In the genomic region with DNA sequence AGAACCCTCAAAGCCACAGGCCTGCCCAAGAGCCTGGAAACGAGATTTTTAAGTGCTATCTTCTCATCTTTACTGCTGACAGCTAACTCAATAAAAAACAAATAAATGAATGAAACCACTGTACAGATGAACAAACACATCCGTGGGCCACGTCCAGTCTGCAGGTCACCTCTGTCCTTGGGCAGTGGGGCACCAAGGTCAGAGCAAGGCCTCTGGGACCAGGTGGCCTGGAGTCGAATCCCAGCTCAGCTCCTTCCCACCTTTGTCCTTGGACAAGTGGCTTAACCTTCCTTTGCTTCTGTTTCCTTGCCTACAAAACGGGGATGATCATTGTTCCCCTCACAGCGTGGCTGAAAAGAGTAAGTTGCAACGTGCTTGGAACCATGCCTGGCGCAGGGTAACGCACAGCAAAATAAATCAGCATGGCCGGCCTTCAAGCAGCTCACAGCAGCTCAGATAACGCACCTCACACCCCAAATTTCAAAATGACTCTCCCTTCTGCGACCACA, we compare ENCODE assay signal across 1 cellular context.
TF ChIP-seq lines count a peak whose summit lies in the region.

No MANE protein-coding gene starts in this region.

TF ChIP-seq in HepG2, 621 proteins besides CTCF, POLR2A, EP300 and RAD21 (continued from another document and continues in another):
- TF ChIP-seq TFDP2 (CRISPR knock-in tag; IDR thresholded peaks at IDR 0.05) (no peak), ZNF782 (CRISPR knock-in tag; IDR thresholded peaks at IDR 0.05; ENCODE audit: borderline replicate concordance) (0 out of 2 replicates have a peak, but pooled peaks have one; percentile 15), ZNF770 (CRISPR knock-in tag; IDR thresholded peaks at IDR 0.05) (no peak), NRL (CRISPR knock-in tag; IDR thresholded peaks at IDR 0.05; ENCODE audit: borderline replicate concordance) (0 out of 2 replicates have a peak, but pooled peaks have one; percentile 1), HNRNPUL1 (IDR thresholded peaks at IDR 0.05; ENCODE audit: low read depth, low read length) (no peak), ZNF333 (CRISPR knock-in tag; IDR thresholded peaks at IDR 0.05; ENCODE audit: borderline replicate concordance) (no peak), NFATC3 (CRISPR knock-in tag; IDR thresholded peaks at IDR 0.05) (no peak), ZNF674 (CRISPR knock-in tag; IDR thresholded peaks at IDR 0.05; ENCODE audit: low read depth) (no peak), ZNF772 (CRISPR knock-in tag; IDR thresholded peaks at IDR 0.05) (peak; percentile 63; the same call in 1 of the 2 replicates), FOXJ3 (CRISPR knock-in tag; IDR thresholded peaks at IDR 0.05; ENCODE audit: borderline replicate concordance) (no peak), SOX13 (IDR thresholded peaks at IDR 0.05) (no peak), SOX13 (CRISPR knock-in tag; conservative IDR thresholded peaks at IDR 0.05 in 1 of 2, IDR thresholded peaks at IDR 0.05 in 1 of 2) (peak in 1 of 2 experiments; percentile 76; a peak in 2 of 4 replicates), ZNF558 (CRISPR knock-in tag; IDR thresholded peaks at IDR 0.05; ENCODE audit: borderline replicate concordance) (no peak), MYC (CRISPR knock-in tag; IDR thresholded peaks at IDR 0.05; ENCODE audit: borderline replicate concordance) (0 out of 2 replicates have a peak, but pooled peaks have one; percentile 1), ZNF350 (CRISPR knock-in tag; IDR thresholded peaks at IDR 0.05; ENCODE audit: borderline replicate concordance, low read depth) (peak; percentile 24; the same call in 1 of the 2 replicates), HNF4A (CRISPR knock-in tag; IDR thresholded peaks at IDR 0.05) (peak; percentile 61), HOXA5 (CRISPR knock-in tag; IDR thresholded peaks at IDR 0.05) (no peak), TAF15 (IDR thresholded peaks at IDR 0.05; ENCODE audit: low read depth, low read length, poor library complexity, severe bottlenecking) (no peak), HDAC1 (CRISPR knock-in tag; IDR thresholded peaks at IDR 0.05) (0 out of 2 replicates have a peak, but pooled peaks have one; percentile 4), NR2F6 (IDR thresholded peaks at IDR 0.05) (no peak), NR2F6 (CRISPR knock-in tag; IDR thresholded peaks at IDR 0.05) (peak; percentile 71; the same call in 1 of the 2 replicates), KLF15 (CRISPR knock-in tag; IDR thresholded peaks at IDR 0.05; ENCODE audit: borderline replicate concordance) (no peak), TOPORS (CRISPR knock-in tag; IDR thresholded peaks at IDR 0.05) (0 out of 2 replicates have a peak, but pooled peaks have one; percentile 8), UBTF (CRISPR knock-in tag; IDR thresholded peaks at IDR 0.05) (peak; percentile 20; the same call in 1 of the 2 replicates), ESRRA (CRISPR knock-in tag; IDR thresholded peaks at IDR 0.05; ENCODE audit: low read depth) (peak; percentile 97), ZNF501 (CRISPR knock-in tag; IDR thresholded peaks at IDR 0.05) (0 out of 2 replicates have a peak, but pooled peaks have one; percentile 58), HNRNPL (IDR thresholded peaks at IDR 0.05; ENCODE audit: low read depth, low read length) (0 out of 2 replicates have a peak, but pooled peaks have one; percentile 16), ZSCAN12 (CRISPR knock-in tag; IDR thresholded peaks at IDR 0.05) (no peak), PAWR (CRISPR knock-in tag; IDR thresholded peaks at IDR 0.05; ENCODE audit: borderline replicate concordance) (no peak), NR2F2 (IDR thresholded peaks at IDR 0.05; ENCODE audit: borderline replicate concordance, low read depth) (peak; percentile 12; the same call in 1 of the 2 replicates), THAP9 (CRISPR knock-in tag; IDR thresholded peaks at IDR 0.05; ENCODE audit: borderline replicate concordance) (0 out of 2 replicates have a peak, but pooled peaks have one; percentile 16), GABPB1 (CRISPR knock-in tag; IDR thresholded peaks at IDR 0.05) (peak; percentile 1; the same call in 1 of the 2 replicates), ZNF891 (CRISPR knock-in tag; IDR thresholded peaks at IDR 0.05) (0 out of 2 replicates have a peak, but pooled peaks have one; percentile 6), HOXD1 (CRISPR knock-in tag; IDR thresholded peaks at IDR 0.05) (peak; percentile 52; the same call in 1 of the 2 replicates), CBX5 (CRISPR knock-in tag; IDR thresholded peaks at IDR 0.05; ENCODE audit: borderline replicate concordance) (0 out of 2 replicates have a peak, but pooled peaks have one; percentile 20), PAF1 (CRISPR knock-in tag; IDR thresholded peaks at IDR 0.05) (peak; percentile 58; the same call in 1 of the 2 replicates)
- TF ChIP-seq, protein P1, sequence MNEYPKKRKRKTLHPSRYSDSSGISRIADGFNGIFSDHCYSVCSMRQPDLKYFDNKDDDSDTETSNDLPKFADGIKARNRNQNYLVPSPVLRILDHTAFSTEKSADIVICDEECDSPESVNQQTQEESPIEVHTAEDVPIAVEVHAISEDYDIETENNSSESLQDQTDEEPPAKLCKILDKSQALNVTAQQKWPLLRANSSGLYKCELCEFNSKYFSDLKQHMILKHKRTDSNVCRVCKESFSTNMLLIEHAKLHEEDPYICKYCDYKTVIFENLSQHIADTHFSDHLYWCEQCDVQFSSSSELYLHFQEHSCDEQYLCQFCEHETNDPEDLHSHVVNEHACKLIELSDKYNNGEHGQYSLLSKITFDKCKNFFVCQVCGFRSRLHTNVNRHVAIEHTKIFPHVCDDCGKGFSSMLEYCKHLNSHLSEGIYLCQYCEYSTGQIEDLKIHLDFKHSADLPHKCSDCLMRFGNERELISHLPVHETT (CRISPR knock-in tag; conservative IDR thresholded peaks at IDR 0.05), result peak; percentile 19; the same call in 1 of the 2 replicates
- TF ChIP-seq, protein P2, sequence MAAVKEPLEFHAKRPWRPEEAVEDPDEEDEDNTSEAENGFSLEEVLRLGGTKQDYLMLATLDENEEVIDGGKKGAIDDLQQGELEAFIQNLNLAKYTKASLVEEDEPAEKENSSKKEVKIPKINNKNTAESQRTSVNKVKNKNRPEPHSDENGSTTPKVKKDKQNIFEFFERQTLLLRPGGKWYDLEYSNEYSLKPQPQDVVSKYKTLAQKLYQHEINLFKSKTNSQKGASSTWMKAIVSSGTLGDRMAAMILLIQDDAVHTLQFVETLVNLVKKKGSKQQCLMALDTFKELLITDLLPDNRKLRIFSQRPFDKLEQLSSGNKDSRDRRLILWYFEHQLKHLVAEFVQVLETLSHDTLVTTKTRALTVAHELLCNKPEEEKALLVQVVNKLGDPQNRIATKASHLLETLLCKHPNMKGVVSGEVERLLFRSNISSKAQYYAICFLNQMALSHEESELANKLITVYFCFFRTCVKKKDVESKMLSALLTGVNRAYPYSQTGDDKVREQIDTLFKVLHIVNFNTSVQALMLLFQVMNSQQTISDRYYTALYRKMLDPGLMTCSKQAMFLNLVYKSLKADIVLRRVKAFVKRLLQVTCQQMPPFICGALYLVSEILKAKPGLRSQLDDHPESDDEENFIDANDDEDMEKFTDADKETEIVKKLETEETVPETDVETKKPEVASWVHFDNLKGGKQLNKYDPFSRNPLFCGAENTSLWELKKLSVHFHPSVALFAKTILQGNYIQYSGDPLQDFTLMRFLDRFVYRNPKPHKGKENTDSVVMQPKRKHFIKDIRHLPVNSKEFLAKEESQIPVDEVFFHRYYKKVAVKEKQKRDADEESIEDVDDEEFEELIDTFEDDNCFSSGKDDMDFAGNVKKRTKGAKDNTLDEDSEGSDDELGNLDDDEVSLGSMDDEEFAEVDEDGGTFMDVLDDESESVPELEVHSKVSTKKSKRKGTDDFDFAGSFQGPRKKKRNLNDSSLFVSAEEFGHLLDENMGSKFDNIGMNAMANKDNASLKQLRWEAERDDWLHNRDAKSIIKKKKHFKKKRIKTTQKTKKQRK (IDR thresholded peaks at IDR 0.05; ENCODE audit: low read length), result no peak
- TF ChIP-seq, protein P3, sequence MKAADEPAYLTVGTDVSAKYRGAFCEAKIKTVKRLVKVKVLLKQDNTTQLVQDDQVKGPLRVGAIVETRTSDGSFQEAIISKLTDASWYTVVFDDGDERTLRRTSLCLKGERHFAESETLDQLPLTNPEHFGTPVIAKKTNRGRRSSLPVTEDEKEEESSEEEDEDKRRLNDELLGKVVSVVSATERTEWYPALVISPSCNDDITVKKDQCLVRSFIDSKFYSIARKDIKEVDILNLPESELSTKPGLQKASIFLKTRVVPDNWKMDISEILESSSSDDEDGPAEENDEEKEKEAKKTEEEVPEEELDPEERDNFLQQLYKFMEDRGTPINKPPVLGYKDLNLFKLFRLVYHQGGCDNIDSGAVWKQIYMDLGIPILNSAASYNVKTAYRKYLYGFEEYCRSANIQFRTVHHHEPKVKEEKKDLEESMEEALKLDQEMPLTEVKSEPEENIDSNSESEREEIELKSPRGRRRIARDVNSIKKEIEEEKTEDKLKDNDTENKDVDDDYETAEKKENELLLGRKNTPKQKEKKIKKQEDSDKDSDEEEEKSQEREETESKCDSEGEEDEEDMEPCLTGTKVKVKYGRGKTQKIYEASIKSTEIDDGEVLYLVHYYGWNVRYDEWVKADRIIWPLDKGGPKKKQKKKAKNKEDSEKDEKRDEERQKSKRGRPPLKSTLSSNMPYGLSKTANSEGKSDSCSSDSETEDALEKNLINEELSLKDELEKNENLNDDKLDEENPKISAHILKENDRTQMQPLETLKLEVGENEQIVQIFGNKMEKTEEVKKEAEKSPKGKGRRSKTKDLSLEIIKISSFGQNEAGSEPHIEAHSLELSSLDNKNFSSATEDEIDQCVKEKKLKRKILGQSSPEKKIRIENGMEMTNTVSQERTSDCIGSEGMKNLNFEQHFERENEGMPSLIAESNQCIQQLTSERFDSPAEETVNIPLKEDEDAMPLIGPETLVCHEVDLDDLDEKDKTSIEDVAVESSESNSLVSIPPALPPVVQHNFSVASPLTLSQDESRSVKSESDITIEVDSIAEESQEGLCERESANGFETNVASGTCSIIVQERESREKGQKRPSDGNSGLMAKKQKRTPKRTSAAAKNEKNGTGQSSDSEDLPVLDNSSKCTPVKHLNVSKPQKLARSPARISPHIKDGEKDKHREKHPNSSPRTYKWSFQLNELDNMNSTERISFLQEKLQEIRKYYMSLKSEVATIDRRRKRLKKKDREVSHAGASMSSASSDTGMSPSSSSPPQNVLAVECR (CRISPR knock-in tag; IDR thresholded peaks at IDR 0.05; ENCODE audit: borderline replicate concordance), result peak; percentile 52; the same call in 1 of the 2 replicates
